In genomic region chr1:8439015-8439702, GRCh38 we compare ENCODE assay signal across 8 cellular contexts.
A peak's percentile ranks its signal among the peaks of the same experiment; 100 is the strongest.
DNase-seq lines count a peak whose midpoint lies in the region; ATAC-seq and TF ChIP-seq lines count a peak whose summit lies in the region.

No MANE protein-coding gene starts in this region.

- peaks cover 15% of the 10 kb centered on the region for H3K4me1 Mint-ChIP-seq in Calu3 (ENCODE audit: low read depth, unreplicated experiment)
- H3K4me1 Mint-ChIP-seq in MCF 10A (ENCODE audit: insufficient read depth, unreplicated experiment), result peaks cover 6% of the 10 kb centered on the region

- H3K27ac Mint-ChIP-seq in Calu3 (ENCODE audit: unreplicated experiment) (peak overlapping the region; percentile 80), MCF 10A (ENCODE audit: low read depth, unreplicated experiment) (no peak overlapping the region)

- TF ChIP-seq CTCF in Calu3 (IDR thresholded peaks at IDR 0.05; ENCODE audit: unreplicated experiment) (no peak), MCF 10A (IDR thresholded peaks at IDR 0.05; ENCODE audit: unreplicated experiment) (no peak)

- H3K4me3 ChIP-seq in skeletal muscle cell (ENCODE audit: low read depth, low read length), result no peak overlapping the region

- peak; percentile 65 for ATAC-seq in HG02759 (IDR thresholded peaks at IDR 0.05; ENCODE audit: unreplicated experiment)

- BruUV-seq in Calu3 (replicated peaks; lab: Mats Ljungman, UMichigan) (no TSS peak), MCF 10A (replicated peaks; lab: Mats Ljungman, UMichigan) (no TSS peak)

- intact Hi-C loops in Calu3 (cut with micrococcal nuclease; ENCODE audit: unreplicated experiment) (no loop called here), MCF 10A (cut with micrococcal nuclease) (no loop called here)

- POLR2A ChIA-PET in MCF 10A (lab: Yijun Ruan, JAX), result interaction anchor here (0.6 kb wide), 1 partner anchor 86 kb away, joined by 3 read pairs; no protein-coding TSS in a partner anchor

- peak; percentile 76 for DNase-seq in Calu3
- peak; percentile 41 for DNase-seq in NCI-H524 treated with DMSO at 0.1 percent for 48 hours (lab: John Stamatoyannopoulos, UW)
- DNase-seq in MCF 10A (ENCODE audit: unreplicated experiment), result peak; percentile 26
- peak; percentile 72 for DNase-seq in iPS-NIHi7 (ENCODE audit: extremely low spot score)
- peak; percentile 52 for DNase-seq in skeletal muscle cell (ENCODE audit: low read depth)
- no peak for DNase-seq in RKO (ENCODE audit: low spot score)
- no peak for DNase-seq in LoVo (ENCODE audit: low spot score)

- no peaks in the 10 kb centered on the region for H3K27me3 Mint-ChIP-seq in Calu3 (ENCODE audit: unreplicated experiment)
- H3K27me3 Mint-ChIP-seq in MCF 10A (ENCODE audit: insufficient read depth, unreplicated experiment), result no peaks in the 10 kb centered on the region

- no peaks in the 10 kb centered on the region for H3K9me3 Mint-ChIP-seq in Calu3 (ENCODE audit: low read depth, unreplicated experiment)
- no peaks in the 10 kb centered on the region for H3K9me3 Mint-ChIP-seq in MCF 10A (ENCODE audit: unreplicated experiment)

- H3K4me3 Mint-ChIP-seq in Calu3 (ENCODE audit: low read depth, unreplicated experiment), result no peak overlapping the region
- H3K4me3 Mint-ChIP-seq in MCF 10A (ENCODE audit: unreplicated experiment), result no peak overlapping the region

- H3K36me3 Mint-ChIP-seq in Calu3 (ENCODE audit: insufficient read depth, unreplicated experiment), result peaks cover 8% of the 10 kb centered on the region
- peaks cover 33% of the 10 kb centered on the region for H3K36me3 Mint-ChIP-seq in MCF 10A (ENCODE audit: insufficient read depth, unreplicated experiment)

- CTCF ChIA-PET in Calu3 (lab: Charles Lee) (interaction anchor here (0.9 to 1.1 kb wide), 2 partner anchors 25 to 86 kb away, joined by 3 to 4 read pairs; no protein-coding TSS in a partner anchor), MCF 10A (lab: Yijun Ruan, JAX) (no interaction called here)

Comparison
In these comparisons a context has a peak if more than half of its experiments do, and no peak if none do; other contexts are left out.
1. DNase-seq: peak in Calu3 (single experiment), NCI-H524 treated with DMSO at 0.1 percent for 48 hours (single experiment), MCF 10A (single experiment), iPS-NIHi7 (single experiment) and skeletal muscle cell (single experiment); none in RKO (single experiment) and LoVo (single experiment).